In the genomic region with DNA sequence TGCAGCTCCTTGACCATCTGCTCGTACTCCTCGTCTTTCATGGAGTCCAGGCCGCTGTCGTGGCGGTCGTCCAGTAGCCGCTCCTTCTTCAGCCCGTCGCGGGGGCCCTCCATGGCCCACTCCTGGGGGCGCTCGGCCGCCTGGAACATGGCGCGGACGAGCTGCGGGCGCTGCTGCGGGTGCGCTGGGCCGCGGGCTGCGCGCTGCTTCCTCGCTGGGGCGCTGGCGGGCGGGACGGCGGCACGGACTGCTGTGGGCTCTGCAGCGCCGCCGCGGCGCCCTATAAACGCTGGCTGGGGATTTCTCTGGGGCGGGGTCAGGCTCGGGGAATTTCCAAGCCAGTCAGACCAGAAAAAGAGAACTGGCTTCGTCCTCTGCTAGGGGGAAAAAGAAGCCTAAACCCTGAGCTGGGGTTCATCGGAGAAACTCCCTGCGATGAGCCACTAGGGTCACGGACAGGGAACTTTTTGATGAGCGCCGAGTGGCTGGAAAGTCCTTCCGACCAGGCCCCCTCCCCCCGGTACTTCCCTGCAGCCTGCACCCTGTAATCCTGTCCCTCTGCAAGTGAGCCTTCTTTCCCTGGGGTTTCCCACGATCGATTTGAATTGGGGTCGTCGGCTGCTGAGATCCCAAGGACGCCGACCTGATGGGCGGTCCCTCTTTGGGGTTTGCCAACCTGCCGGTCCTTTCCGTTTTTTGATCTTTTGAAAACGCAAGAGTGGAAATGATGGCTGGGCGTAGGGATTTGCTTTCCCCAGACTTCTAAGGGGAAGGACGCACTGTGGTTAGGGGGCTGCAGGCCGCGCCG, we compare ENCODE assay signal across 1 cellular context.
TF ChIP-seq lines count a peak whose summit lies in the region.

A gene with protein sequence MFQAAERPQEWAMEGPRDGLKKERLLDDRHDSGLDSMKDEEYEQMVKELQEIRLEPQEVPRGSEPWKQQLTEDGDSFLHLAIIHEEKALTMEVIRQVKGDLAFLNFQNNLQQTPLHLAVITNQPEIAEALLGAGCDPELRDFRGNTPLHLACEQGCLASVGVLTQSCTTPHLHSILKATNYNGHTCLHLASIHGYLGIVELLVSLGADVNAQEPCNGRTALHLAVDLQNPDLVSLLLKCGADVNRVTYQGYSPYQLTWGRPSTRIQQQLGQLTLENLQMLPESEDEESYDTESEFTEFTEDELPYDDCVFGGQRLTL (minus strand): TSS at position 254 of the 808 bp plus-strand sequence. CDS start 105 bp downstream, at position 149.

TF ChIP-seq in HepG2, 621 proteins besides CTCF, POLR2A, EP300 and RAD21 (continued from another document and continues in another):
- TF ChIP-seq ZNF180 (CRISPR knock-in tag; IDR thresholded peaks at IDR 0.05; ENCODE audit: borderline replicate concordance, low read depth) (0 out of 2 replicates have a peak, but pooled peaks have one; percentile 20), EZH2 (conservative IDR thresholded peaks at IDR 0.05; ENCODE audit: low read depth, low read length) (no peak), GZF1 (CRISPR knock-in tag; IDR thresholded peaks at IDR 0.05) (peak; percentile 24; the same call in 1 of the 2 replicates), ZNF749 (CRISPR knock-in tag; IDR thresholded peaks at IDR 0.05; ENCODE audit: borderline replicate concordance) (peak; percentile 95), NFIB (CRISPR knock-in tag; IDR thresholded peaks at IDR 0.05; ENCODE audit: borderline replicate concordance) (no peak), MIER3 (CRISPR knock-in tag; IDR thresholded peaks at IDR 0.05; ENCODE audit: borderline replicate concordance) (no peak), CBFB (CRISPR knock-in tag; IDR thresholded peaks at IDR 0.05) (peak; percentile 77), SOX5 (CRISPR knock-in tag; IDR thresholded peaks at IDR 0.05; ENCODE audit: borderline replicate concordance) (peak; percentile 53; the same call in 1 of the 2 replicates), MXI1 (IDR thresholded peaks at IDR 0.05; ENCODE audit: borderline replicate concordance, low read depth, low read length) (peak; percentile 85; the same call in 1 of the 3 replicates), RFXAP (CRISPR knock-in tag; IDR thresholded peaks at IDR 0.05; ENCODE audit: borderline replicate concordance) (0 out of 2 replicates have a peak, but pooled peaks have one; percentile 78), KLF11 (CRISPR knock-in tag; IDR thresholded peaks at IDR 0.05) (no peak), HOXA5 (CRISPR knock-in tag; IDR thresholded peaks at IDR 0.05) (peak; percentile 95), U2AF2 (IDR thresholded peaks at IDR 0.05; ENCODE audit: low read depth, low read length) (no peak), ZSCAN31 (CRISPR knock-in tag; IDR thresholded peaks at IDR 0.05; ENCODE audit: low read depth) (peak; percentile 95; the same call in 1 of the 2 replicates), ZKSCAN1 (IDR thresholded peaks at IDR 0.05; ENCODE audit: low read length) (peak; percentile 32), ZNF674 (CRISPR knock-in tag; IDR thresholded peaks at IDR 0.05; ENCODE audit: low read depth) (peak; percentile 93; the same call in 1 of the 2 replicates), ZBTB7B (CRISPR knock-in tag; IDR thresholded peaks at IDR 0.05) (peak; percentile 98), TARDBP (CRISPR knock-in tag; IDR thresholded peaks at IDR 0.05) (peak; percentile 82), ZNF44 (CRISPR knock-in tag; IDR thresholded peaks at IDR 0.05) (no peak; the same call in 1 of the 2 replicates), ZNF441 (CRISPR knock-in tag; IDR thresholded peaks at IDR 0.05; ENCODE audit: borderline replicate concordance) (peak; percentile 94), FOXJ3 (CRISPR knock-in tag; IDR thresholded peaks at IDR 0.05; ENCODE audit: borderline replicate concordance) (peak; percentile 81; the same call in 1 of the 2 replicates), JUNB (CRISPR knock-in tag; IDR thresholded peaks at IDR 0.05; ENCODE audit: borderline replicate concordance) (no peak), NCOA5 (CRISPR knock-in tag; IDR thresholded peaks at IDR 0.05) (no peak; the same call in 1 of the 2 replicates), HCFC1 (IDR thresholded peaks at IDR 0.05; ENCODE audit: low read depth, low read length) (no peak; the same call in 1 of the 2 replicates), ZC3H4 (CRISPR knock-in tag; IDR thresholded peaks at IDR 0.05; ENCODE audit: borderline replicate concordance) (peak; percentile 71; the same call in 1 of the 2 replicates), NFKB2 (CRISPR knock-in tag; IDR thresholded peaks at IDR 0.05; ENCODE audit: borderline replicate concordance) (peak; percentile 96), REL (CRISPR knock-in tag; conservative IDR thresholded peaks at IDR 0.05) (no peak), HDAC6 (IDR thresholded peaks at IDR 0.05; ENCODE audit: low read depth, low read length) (peak; percentile 87; the same call in 1 of the 2 replicates), ZNF737 (CRISPR knock-in tag; IDR thresholded peaks at IDR 0.05; ENCODE audit: borderline replicate concordance) (no peak), ZNF30 (CRISPR knock-in tag; IDR thresholded peaks at IDR 0.05) (peak; percentile 67; the same call in 1 of the 2 replicates), ZNF510 (CRISPR knock-in tag; IDR thresholded peaks at IDR 0.05; ENCODE audit: low read depth) (peak; percentile 81; the same call in 1 of the 2 replicates), MEF2D (CRISPR knock-in tag; IDR thresholded peaks at IDR 0.05) (peak; percentile 82), CENPT (CRISPR knock-in tag; IDR thresholded peaks at IDR 0.05; ENCODE audit: low read depth) (peak; percentile 98), SIX1 (CRISPR knock-in tag; IDR thresholded peaks at IDR 0.05; ENCODE audit: borderline replicate concordance) (0 out of 2 replicates have a peak, but pooled peaks have one; percentile 0)
- TF ChIP-seq, protein P1, sequence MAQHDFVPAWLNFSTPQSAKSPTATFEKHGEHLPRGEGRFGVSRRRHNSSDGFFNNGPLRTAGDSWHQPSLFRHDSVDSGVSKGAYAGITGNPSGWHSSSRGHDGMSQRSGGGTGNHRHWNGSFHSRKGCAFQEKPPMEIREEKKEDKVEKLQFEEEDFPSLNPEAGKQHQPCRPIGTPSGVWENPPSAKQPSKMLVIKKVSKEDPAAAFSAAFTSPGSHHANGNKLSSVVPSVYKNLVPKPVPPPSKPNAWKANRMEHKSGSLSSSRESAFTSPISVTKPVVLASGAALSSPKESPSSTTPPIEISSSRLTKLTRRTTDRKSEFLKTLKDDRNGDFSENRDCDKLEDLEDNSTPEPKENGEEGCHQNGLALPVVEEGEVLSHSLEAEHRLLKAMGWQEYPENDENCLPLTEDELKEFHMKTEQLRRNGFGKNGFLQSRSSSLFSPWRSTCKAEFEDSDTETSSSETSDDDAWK (CRISPR knock-in tag; IDR thresholded peaks at IDR 0.05): no peak
- TF ChIP-seq, protein P2, sequence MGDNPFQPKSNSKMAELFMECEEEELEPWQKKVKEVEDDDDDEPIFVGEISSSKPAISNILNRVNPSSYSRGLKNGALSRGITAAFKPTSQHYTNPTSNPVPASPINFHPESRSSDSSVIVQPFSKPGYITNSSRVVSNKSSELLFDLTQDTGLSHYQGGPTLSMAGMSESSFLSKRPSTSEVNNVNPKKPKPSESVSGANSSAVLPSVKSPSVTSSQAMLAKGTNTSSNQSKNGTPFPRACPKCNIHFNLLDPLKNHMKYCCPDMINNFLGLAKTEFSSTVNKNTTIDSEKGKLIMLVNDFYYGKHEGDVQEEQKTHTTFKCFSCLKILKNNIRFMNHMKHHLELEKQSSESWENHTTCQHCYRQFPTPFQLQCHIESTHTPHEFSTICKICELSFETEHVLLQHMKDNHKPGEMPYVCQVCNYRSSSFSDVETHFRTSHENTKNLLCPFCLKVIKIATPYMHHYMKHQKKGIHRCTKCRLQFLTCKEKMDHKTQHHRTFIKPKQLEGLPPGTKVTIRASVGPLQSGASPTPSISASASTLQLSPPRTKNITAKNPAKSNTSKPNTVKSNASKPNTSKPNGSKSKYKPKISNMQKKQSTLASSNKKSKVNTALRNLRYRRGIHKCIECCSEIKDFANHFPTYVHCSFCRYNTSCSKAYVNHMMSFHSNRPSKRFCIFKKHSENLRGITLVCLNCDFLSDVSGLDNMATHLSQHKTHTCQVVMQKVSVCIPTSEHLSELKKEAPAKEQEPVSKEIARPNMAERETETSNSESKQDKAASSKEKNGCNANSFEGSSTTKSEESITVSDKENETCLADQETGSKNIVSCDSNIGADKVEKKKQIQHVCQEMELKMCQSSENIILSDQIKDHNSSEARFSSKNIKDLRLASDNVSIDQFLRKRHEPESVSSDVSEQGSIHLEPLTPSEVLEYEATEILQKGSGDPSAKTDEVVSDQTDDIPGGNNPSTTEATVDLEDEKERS (CRISPR knock-in tag; IDR thresholded peaks at IDR 0.05): peak; percentile 91
- TF ChIP-seq, protein P3, sequence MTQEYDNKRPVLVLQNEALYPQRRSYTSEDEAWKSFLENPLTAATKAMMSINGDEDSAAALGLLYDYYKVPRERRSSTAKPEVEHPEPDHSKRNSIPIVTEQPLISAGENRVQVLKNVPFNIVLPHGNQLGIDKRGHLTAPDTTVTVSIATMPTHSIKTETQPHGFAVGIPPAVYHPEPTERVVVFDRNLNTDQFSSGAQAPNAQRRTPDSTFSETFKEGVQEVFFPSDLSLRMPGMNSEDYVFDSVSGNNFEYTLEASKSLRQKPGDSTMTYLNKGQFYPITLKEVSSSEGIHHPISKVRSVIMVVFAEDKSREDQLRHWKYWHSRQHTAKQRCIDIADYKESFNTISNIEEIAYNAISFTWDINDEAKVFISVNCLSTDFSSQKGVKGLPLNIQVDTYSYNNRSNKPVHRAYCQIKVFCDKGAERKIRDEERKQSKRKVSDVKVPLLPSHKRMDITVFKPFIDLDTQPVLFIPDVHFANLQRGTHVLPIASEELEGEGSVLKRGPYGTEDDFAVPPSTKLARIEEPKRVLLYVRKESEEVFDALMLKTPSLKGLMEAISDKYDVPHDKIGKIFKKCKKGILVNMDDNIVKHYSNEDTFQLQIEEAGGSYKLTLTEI (CRISPR knock-in tag; conservative IDR thresholded peaks at IDR 0.05): no peak
- TF ChIP-seq, protein P4, sequence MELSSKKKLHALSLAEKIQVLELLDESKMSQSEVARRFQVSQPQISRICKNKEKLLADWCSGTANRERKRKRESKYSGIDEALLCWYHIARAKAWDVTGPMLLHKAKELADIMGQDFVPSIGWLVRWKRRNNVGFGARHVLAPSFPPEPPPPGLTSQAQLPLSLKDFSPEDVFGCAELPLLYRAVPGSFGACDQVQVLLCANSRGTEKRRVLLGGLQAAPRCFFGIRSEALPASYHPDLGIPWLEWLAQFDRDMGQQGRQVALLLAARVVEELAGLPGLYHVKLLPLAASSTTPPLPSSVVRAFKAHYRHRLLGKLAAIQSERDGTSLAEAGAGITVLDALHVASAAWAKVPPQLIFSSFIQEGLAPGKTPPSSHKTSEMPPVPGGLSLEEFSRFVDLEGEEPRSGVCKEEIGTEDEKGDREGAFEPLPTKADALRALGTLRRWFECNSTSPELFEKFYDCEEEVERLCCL (CRISPR knock-in tag; IDR thresholded peaks at IDR 0.05; ENCODE audit: borderline replicate concordance): 0 out of 2 replicates have a peak, but pooled peaks have one; percentile 45
- TF ChIP-seq, protein P5, sequence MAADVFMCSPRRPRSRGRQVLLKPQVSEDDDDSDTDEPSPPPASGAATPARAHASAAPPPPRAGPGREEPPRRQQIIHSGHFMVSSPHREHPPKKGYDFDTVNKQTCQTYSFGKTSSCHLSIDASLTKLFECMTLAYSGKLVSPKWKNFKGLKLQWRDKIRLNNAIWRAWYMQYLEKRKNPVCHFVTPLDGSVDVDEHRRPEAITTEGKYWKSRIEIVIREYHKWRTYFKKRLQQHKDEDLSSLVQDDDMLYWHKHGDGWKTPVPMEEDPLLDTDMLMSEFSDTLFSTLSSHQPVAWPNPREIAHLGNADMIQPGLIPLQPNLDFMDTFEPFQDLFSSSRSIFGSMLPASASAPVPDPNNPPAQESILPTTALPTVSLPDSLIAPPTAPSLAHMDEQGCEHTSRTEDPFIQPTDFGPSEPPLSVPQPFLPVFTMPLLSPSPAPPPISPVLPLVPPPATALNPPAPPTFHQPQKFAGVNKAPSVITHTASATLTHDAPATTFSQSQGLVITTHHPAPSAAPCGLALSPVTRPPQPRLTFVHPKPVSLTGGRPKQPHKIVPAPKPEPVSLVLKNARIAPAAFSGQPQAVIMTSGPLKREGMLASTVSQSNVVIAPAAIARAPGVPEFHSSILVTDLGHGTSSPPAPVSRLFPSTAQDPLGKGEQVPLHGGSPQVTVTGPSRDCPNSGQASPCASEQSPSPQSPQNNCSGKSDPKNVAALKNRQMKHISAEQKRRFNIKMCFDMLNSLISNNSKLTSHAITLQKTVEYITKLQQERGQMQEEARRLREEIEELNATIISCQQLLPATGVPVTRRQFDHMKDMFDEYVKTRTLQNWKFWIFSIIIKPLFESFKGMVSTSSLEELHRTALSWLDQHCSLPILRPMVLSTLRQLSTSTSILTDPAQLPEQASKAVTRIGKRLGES (CRISPR knock-in tag; IDR thresholded peaks at IDR 0.05; ENCODE audit: borderline replicate concordance): peak; percentile 83
- TF ChIP-seq, protein P6, sequence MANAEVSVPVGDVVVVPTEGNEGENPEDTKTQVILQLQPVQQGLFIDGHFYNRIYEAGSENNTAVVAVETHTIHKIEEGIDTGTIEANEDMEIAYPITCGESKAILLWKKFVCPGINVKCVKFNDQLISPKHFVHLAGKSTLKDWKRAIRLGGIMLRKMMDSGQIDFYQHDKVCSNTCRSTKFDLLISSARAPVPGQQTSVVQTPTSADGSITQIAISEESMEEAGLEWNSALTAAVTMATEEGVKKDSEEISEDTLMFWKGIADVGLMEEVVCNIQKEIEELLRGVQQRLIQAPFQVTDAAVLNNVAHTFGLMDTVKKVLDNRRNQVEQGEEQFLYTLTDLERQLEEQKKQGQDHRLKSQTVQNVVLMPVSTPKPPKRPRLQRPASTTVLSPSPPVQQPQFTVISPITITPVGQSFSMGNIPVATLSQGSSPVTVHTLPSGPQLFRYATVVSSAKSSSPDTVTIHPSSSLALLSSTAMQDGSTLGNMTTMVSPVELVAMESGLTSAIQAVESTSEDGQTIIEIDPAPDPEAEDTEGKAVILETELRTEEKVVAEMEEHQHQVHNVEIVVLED (CRISPR knock-in tag; IDR thresholded peaks at IDR 0.05; ENCODE audit: borderline replicate concordance): no peak; the same call in 1 of the 2 replicates
- TF ChIP-seq, protein P7, sequence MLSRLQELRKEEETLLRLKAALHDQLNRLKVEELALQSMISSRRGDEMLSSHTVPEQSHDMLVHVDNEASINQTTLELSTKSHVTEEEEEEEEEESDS (CRISPR knock-in tag; IDR thresholded peaks at IDR 0.05; ENCODE audit: borderline replicate concordance): 0 out of 2 replicates have a peak, but pooled peaks have one; percentile 69
